12 cellular contexts compared by ENCODE assay signal in genomic region chr3:37903734-37904133, GRCh38.
"Had no signal": no experiment of that assay in that cellular context is flagged by ENCODE, and none has a peak within 500 bp of the region (broad histone marks: within the 10 kb centered on the region; RNA-seq: fewer than 3 reads in every experiment).

No MANE protein-coding gene starts in this region.

- H3K27ac Mint-ChIP-seq: activated B cell treated with CpG ODN at 0.5 μM for 24 hours; activated CD4-positive, alpha-beta T cell treated with anti-CD3 and anti-CD28 coated beads, Interleukin-2, amount 10 ng/mL, durations not matched to agents 7 days and 5 days; stimulated activated naive CD8-positive, alpha-beta T cell treated with anti-CD3 and anti-CD28 coated beads, Interleukin-15, amount 100 ng/mL, for 72 hours had no signal

- H3K9me3 Mint-ChIP-seq: activated B cell treated with CpG ODN at 0.5 μM for 24 hours; activated CD4-positive, alpha-beta T cell treated with anti-CD3 and anti-CD28 coated beads, Interleukin-2, amount 10 ng/mL, durations not matched to agents 7 days and 5 days; activated naive CD4-positive, alpha-beta T cell treated with anti-CD3 and anti-CD28 coated beads, Interleukin-2, amount 50 U/mL, for 72 hours; stimulated activated naive CD8-positive, alpha-beta T cell treated with anti-CD3 and anti-CD28 coated beads, Interleukin-15, amount 100 ng/mL, for 72 hours had no signal

- H3K27ac ChIP-seq: brain microvascular endothelial cell, pancreas had no signal

- H3K4me1 ChIP-seq: pancreas had no signal

- H3K9me3 ChIP-seq: esophagus squamous epithelium, pancreas had no signal

- ATAC-seq: activated naive CD4-positive, alpha-beta T cell treated with anti-CD3 and anti-CD28 coated beads, Interleukin-2, amount 50 U/mL, for 72 hours; pancreas; stimulated activated naive CD8-positive, alpha-beta T cell treated with anti-CD3 and anti-CD28 coated beads, Interleukin-15, amount 100 ng/mL, for 72 hours had no signal

- H3K4me1 Mint-ChIP-seq: activated B cell treated with CpG ODN at 0.5 μM for 24 hours had no signal

- DNase-seq: activated B cell treated with CpG ODN at 0.5 μM for 24 hours; activated CD4-positive, alpha-beta T cell treated with anti-CD3 and anti-CD28 coated beads, Interleukin-2, amount 10 ng/mL, durations not matched to agents 7 days and 5 days; activated effector memory CD4-positive, alpha-beta T cell treated with anti-CD3 and anti-CD28 coated beads, Interleukin-2, amount 50 U/mL, for 16 hours; amniotic stem cell; brain microvascular endothelial cell; esophagus squamous epithelium; foreskin fibroblast; mammary epithelial cell; pancreas; stimulated activated CD4-positive, alpha-beta T cell treated with anti-CD3 and anti-CD28 coated beads, Interleukin-4, amount 100 ng/mL, for 24 hours; stimulated activated naive CD8-positive, alpha-beta T cell treated with anti-CD3 and anti-CD28 coated beads, Interleukin-15, amount 100 ng/mL, for 72 hours had no signal

- H3K4me3 Mint-ChIP-seq: activated B cell treated with CpG ODN at 0.5 μM for 24 hours; activated CD4-positive, alpha-beta T cell treated with anti-CD3 and anti-CD28 coated beads, Interleukin-2, amount 10 ng/mL, durations not matched to agents 7 days and 5 days had no signal

- H3K4me3 ChIP-seq: esophagus squamous epithelium, pancreas had no signal

- H3K27me3 Mint-ChIP-seq: activated CD4-positive, alpha-beta T cell treated with anti-CD3 and anti-CD28 coated beads, Interleukin-2, amount 10 ng/mL, durations not matched to agents 7 days and 5 days had no signal

- H3K36me3 ChIP-seq: brain microvascular endothelial cell, esophagus squamous epithelium, pancreas had no signal

- H3K27me3 ChIP-seq: brain microvascular endothelial cell, esophagus squamous epithelium, pancreas had no signal

- H3K36me3 Mint-ChIP-seq: activated naive CD4-positive, alpha-beta T cell treated with anti-CD3 and anti-CD28 coated beads, Interleukin-2, amount 50 U/mL, for 72 hours had no signal
